ENCODE assay signal across 20 cellular contexts in the genomic region with DNA sequence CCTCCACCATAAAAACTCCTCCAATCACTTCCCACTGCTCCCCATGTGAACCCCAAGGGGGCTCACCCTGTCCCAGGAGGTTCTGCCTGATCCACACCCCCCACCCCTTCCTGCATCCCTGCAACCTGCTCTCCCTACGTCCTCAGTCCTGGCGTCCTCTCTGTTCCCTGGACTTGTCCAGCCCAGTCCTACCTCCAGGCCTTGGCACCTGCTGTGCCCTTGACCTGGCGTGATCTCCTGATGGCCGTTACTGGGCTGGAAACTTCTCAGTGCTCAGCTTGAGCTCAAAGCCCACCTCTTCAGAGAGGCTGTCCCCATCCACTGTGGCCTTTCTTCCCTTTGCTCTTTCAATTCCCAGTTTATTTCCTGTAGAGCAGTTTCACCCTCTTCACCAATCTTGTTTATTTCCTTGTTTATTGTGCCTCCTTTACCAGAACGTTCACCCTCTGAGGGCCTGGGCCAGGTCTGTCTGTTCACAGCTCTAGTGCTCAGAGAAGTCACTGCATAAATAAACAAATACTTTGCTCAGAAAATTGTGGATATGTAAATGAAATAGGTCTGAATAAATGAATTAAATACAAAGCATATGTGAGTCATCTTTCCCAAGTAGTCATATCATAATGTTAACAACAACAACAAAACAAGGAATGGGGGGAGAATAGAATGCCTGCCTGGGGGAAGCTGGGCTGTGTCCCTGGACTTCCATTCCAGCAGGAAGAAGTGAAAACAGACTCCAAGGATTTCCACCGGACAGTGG.
DNase-seq lines count a peak whose midpoint lies in the region; ATAC-seq, FAIRE-seq and TF ChIP-seq lines count a peak whose summit lies in the region.
"Had no signal": no experiment of that assay in that cellular context is flagged by ENCODE, and none has a peak within 500 bp of the region (broad histone marks: within the 10 kb centered on the region; RNA-seq: fewer than 3 reads in every experiment).

No MANE protein-coding gene starts in this region.

- no peak overlapping the region for H3K27ac ChIP-seq in BLaER1 treated with 17β-estradiol and CSF1 and Interleukin-3, amounts not matched to agents 10 nM and 100 nM
- H3K27ac ChIP-seq: Peyer's patch, SK-N-MC had no signal

- H3K27ac Mint-ChIP-seq in neural crest cell (ENCODE audit: unreplicated experiment): peak overlapping the region; percentile 10
- H3K27ac Mint-ChIP-seq: B cell had no signal

- 0 out of 22 replicates have a peak, but pooled peaks cover 0 to 3% (median 0%) of the 10 kb centered on the region in 11 experiments for H3K27me3 ChIP-seq in BLaER1 treated with 17β-estradiol and CSF1 and Interleukin-3, amounts not matched to agents 10 nM and 100 nM
- H3K27me3 ChIP-seq: Peyer's patch had no signal

- H3K36me3 Mint-ChIP-seq in neural crest cell (ENCODE audit: low read depth): no peaks in the 10 kb centered on the region

- H3K27me3 Mint-ChIP-seq in neural crest cell (ENCODE audit: low read depth): no peaks in the 10 kb centered on the region

- H3K4me2 ChIP-seq in BLaER1 treated with 17β-estradiol and CSF1 and Interleukin-3, amounts not matched to agents 10 nM and 100 nM: peak overlapping the region; percentile 19 to 69 (median 42); a peak in 15 of 22 replicates

- H3K4me3 ChIP-seq in BLaER1 treated with 17β-estradiol and CSF1 and Interleukin-3, amounts not matched to agents 10 nM and 100 nM: no peak overlapping the region
- H3K4me3 ChIP-seq: Peyer's patch, SK-N-MC had no signal

- no peaks in the 10 kb centered on the region for H4K20me1 ChIP-seq in BLaER1 treated with 17β-estradiol and CSF1 and Interleukin-3, amounts not matched to agents 10 nM and 100 nM

- H3K9ac ChIP-seq in BLaER1 treated with 17β-estradiol and CSF1 and Interleukin-3, amounts not matched to agents 10 nM and 100 nM: no peak overlapping the region

- no peak for TF ChIP-seq CTCF in neural crest cell (conservative IDR thresholded peaks at IDR 0.05)

- no peak for DNase-seq in HTR-8/SVneo (ENCODE audit: insufficient read length, low spot score)
- peak; percentile 25 for DNase-seq in dermis blood vessel endothelial cell
- DNase-seq in neural crest cell (ENCODE audit: low read depth, low spot score): no peak
- DNase-seq in GOT3 (lab: John Stamatoyannopoulos, UW): no peak
- no peak for DNase-seq in AML-193 (lab: John Stamatoyannopoulos, UW)
- DNase-seq: Calu3, DND-41, H7, KBM-7, MM.1S, NCI-H2029, NCI-H446 treated with DMSO at 0.1 percent for 48 hours, NCI-H526 treated with DMSO at 0.1 percent for 48 hours, Peyer's patch, SHP77 treated with DMSO at 0.1 percent for 48 hours had no signal

- no peaks in the 10 kb centered on the region for H3K9me3 ChIP-seq in BLaER1 treated with 17β-estradiol and CSF1 and Interleukin-3, amounts not matched to agents 10 nM and 100 nM (replicated peaks in 1 of 11)
- H3K9me3 ChIP-seq: Peyer's patch had no signal

- H3K4me3 Mint-ChIP-seq in neural crest cell: no peak overlapping the region
- H3K4me3 Mint-ChIP-seq: B cell had no signal

- peaks cover 30 to 41% (median 37%) of the 10 kb centered on the region in 10 experiments for H3K4me1 ChIP-seq in BLaER1 treated with 17β-estradiol and CSF1 and Interleukin-3, amounts not matched to agents 10 nM and 100 nM
- H3K4me1 ChIP-seq: Peyer's patch had no signal

- peaks cover 8% of the 10 kb centered on the region for H3K4me1 Mint-ChIP-seq in neural crest cell
- H3K4me1 Mint-ChIP-seq: B cell had no signal

- no peaks in the 10 kb centered on the region for H3K36me3 ChIP-seq in BLaER1 treated with 17β-estradiol and CSF1 and Interleukin-3, amounts not matched to agents 10 nM and 100 nM
- H3K36me3 ChIP-seq: Peyer's patch had no signal

- ATAC-seq in HG03045 (IDR thresholded peaks at IDR 0.05; ENCODE audit: unreplicated experiment): no peak

- peak; percentile 20 for FAIRE-seq in HTR-8/SVneo (lab: Jason Lieb, UNC)
- FAIRE-seq: GM19239 had no signal

- no peaks in the 10 kb centered on the region for H3K9me3 Mint-ChIP-seq in neural crest cell
